Comparison of ENCODE assay signal across 8 cellular contexts in the genomic region with DNA sequence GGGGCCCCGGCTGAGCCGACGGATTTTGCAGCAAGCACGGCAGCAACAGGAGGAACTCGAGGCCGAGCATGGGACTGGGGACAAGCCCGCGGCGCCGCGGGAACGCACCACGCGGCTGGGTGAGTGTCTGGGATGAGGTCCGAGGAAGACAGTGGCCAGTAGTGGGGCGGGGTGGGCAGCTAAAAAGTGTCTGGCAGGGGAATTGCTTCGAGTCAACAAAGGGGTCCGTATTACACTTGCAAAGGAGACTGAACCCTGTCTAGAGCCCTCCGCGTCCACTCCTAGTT. TPM values are rescaled to one million over a fixed set of nuclear protein-coding genes. Genes with fewer than 3 reads are reported as not detected.
DNase-seq lines count a peak whose midpoint lies in the region; ATAC-seq and TF ChIP-seq lines count a peak whose summit lies in the region.

No MANE protein-coding gene starts in this region.

- DNase-seq in HFFc6: no peak
- DNase-seq in T-helper 17 cell: peak in 1 of 3 donors; percentile 15
- no peak for DNase-seq in sigmoid colon
- no peak for DNase-seq in COLO829 (ENCODE audit: low spot score)
- DNase-seq in UCSD-AML1 (lab: John Stamatoyannopoulos, UW; ENCODE audit: unreplicated experiment): no peak

- peaks cover 10 to 58% (median 42%) of the 10 kb centered on the region in 11 experiments for H3K36me3 ChIP-seq in BLaER1 treated with 17β-estradiol and CSF1 and Interleukin-3, amounts not matched to agents 10 nM and 100 nM
- peaks cover 0 to 16% of the 10 kb centered on the region in 2 donors for H3K36me3 ChIP-seq in gastroesophageal sphincter
- peaks cover 0 to 11% (median 2%) of the 10 kb centered on the region in 4 donors for H3K36me3 ChIP-seq in sigmoid colon

- no peaks in the 10 kb centered on the region for H3K9me3 ChIP-seq in BLaER1 treated with 17β-estradiol and CSF1 and Interleukin-3, amounts not matched to agents 10 nM and 100 nM (replicated peaks in 1 of 11)
- no peaks in the 10 kb centered on the region for H3K9me3 ChIP-seq in T-helper 17 cell (ENCODE audit: control insufficient read depth, low read length, poor library complexity, severe bottlenecking)
- no peaks in the 10 kb centered on the region for H3K9me3 ChIP-seq in gastroesophageal sphincter
- H3K9me3 ChIP-seq in sigmoid colon: no peaks in the 10 kb centered on the region

- peak overlapping the region; percentile 90 to 98 (median 94) for H3K27ac ChIP-seq in BLaER1 treated with 17β-estradiol and CSF1 and Interleukin-3, amounts not matched to agents 10 nM and 100 nM
- peak overlapping the region; percentile 96 to 98 (median 97) for H3K27ac ChIP-seq in gastroesophageal sphincter
- peak overlapping the region; percentile 94 to 97 (median 96) for H3K27ac ChIP-seq in sigmoid colon

- no peaks in the 10 kb centered on the region for H3K9me3 Mint-ChIP-seq in HFFc6

- peaks cover 29% of the 10 kb centered on the region for H3K36me3 Mint-ChIP-seq in HFFc6 (ENCODE audit: low read depth)
- H3K36me3 Mint-ChIP-seq in T-helper 17 cell (ENCODE audit: low read depth): peaks cover 9% of the 10 kb centered on the region

- ATAC-seq in T-helper 17 cell: peak; percentile 18
- ATAC-seq in gastroesophageal sphincter: no peak
- ATAC-seq in HG03039 (IDR thresholded peaks at IDR 0.05; ENCODE audit: unreplicated experiment): no peak

- no peaks in the 10 kb centered on the region; the same call in 1 of the 2 replicates for H3K27me3 Mint-ChIP-seq in HFFc6 (ENCODE audit: insufficient read depth)
- H3K27me3 Mint-ChIP-seq in T-helper 17 cell: no peaks in the 10 kb centered on the region

- TF ChIP-seq CTCF in HFFc6 (IDR thresholded peaks at IDR 0.05): no peak
- no peak for TF ChIP-seq CTCF in gastroesophageal sphincter (IDR thresholded peaks at IDR 0.05)
- TF ChIP-seq CTCF in sigmoid colon (IDR thresholded peaks at IDR 0.05): no peak

- peaks cover 53% of the 10 kb centered on the region for H3K4me1 Mint-ChIP-seq in HFFc6 (ENCODE audit: low read depth)
- H3K4me1 Mint-ChIP-seq in T-helper 17 cell: peaks cover 47% of the 10 kb centered on the region

- H3K27me3 ChIP-seq in BLaER1 treated with 17β-estradiol and CSF1 and Interleukin-3, amounts not matched to agents 10 nM and 100 nM: no peaks in the 10 kb centered on the region
- H3K27me3 ChIP-seq in gastroesophageal sphincter (no peaks in the 10 kb centered on the region), sigmoid colon (no peaks in the 10 kb centered on the region)

- TF ChIP-seq POLR2A in gastroesophageal sphincter (IDR thresholded peaks at IDR 0.05): no peak
- no peak for TF ChIP-seq POLR2A in sigmoid colon (IDR thresholded peaks at IDR 0.05)

- H4K20me1 ChIP-seq in BLaER1 treated with 17β-estradiol and CSF1 and Interleukin-3, amounts not matched to agents 10 nM and 100 nM: peaks cover 0 to 46% (median 42%) of the 10 kb centered on the region in 11 experiments; a peak in 19 of 22 replicates

- peak overlapping the region; percentile 77 to 94 (median 90) for H3K4me3 ChIP-seq in BLaER1 treated with 17β-estradiol and CSF1 and Interleukin-3, amounts not matched to agents 10 nM and 100 nM
- H3K4me3 ChIP-seq in gastroesophageal sphincter (peak overlapping the region; percentile 83 to 84), sigmoid colon (peak overlapping the region; percentile 62 to 84 (median 74))

- no peak for TF ChIP-seq EP300 in gastroesophageal sphincter (IDR thresholded peaks at IDR 0.05)
- TF ChIP-seq EP300 in sigmoid colon (IDR thresholded peaks at IDR 0.05): no peak

- H3K4me2 ChIP-seq in BLaER1 treated with 17β-estradiol and CSF1 and Interleukin-3, amounts not matched to agents 10 nM and 100 nM: peak overlapping the region; percentile 87 to 97 (median 94)

- H3K4me3 Mint-ChIP-seq in HFFc6 (peak overlapping the region; percentile 98), T-helper 17 cell (peak overlapping the region; percentile 99)

- peak overlapping the region; percentile 99 for H3K27ac Mint-ChIP-seq in HFFc6
- H3K27ac Mint-ChIP-seq in T-helper 17 cell: peak overlapping the region; percentile 99

- intact Hi-C loops in sigmoid colon (cut with DNase I): loop anchor here (1.0 to 2.0 kb wide), 2 partner anchors 123 to 134 kb away; a partner anchor contains a TSS

- H3K4me1 ChIP-seq in BLaER1 treated with 17β-estradiol and CSF1 and Interleukin-3, amounts not matched to agents 10 nM and 100 nM: peaks cover 48 to 71% (median 62%) of the 10 kb centered on the region in 10 experiments
- H3K4me1 ChIP-seq in gastroesophageal sphincter: peaks cover 5 to 67% (median 18%) of the 10 kb centered on the region in 3 donors
- H3K4me1 ChIP-seq in sigmoid colon: peaks cover 0 to 46% (median 36%) of the 10 kb centered on the region in 4 donors

- H3K9ac ChIP-seq in BLaER1 treated with 17β-estradiol and CSF1 and Interleukin-3, amounts not matched to agents 10 nM and 100 nM: peak overlapping the region; percentile 90 to 99 (median 93)

- WGBS in gastroesophageal sphincter (ENCODE audit: low coverage in 1 of 2), 2 donors: 0% methylated on average over 6 to 10 of the region's 20 CpGs
- WGBS in sigmoid colon, 2 donors: 0% methylated on average over 20 of the region's 20 CpGs

RNA-seq across cellular contexts. Expression of a gene that starts 0.4 kb away (rescaled TPM):
- 10 to 100 TPM; 32.3 to 44.3 (median 33.5) TPM for total RNA-seq in HFFc6 (2021; fragmentation: NEBNext Ultra II Directional; extraction: Animal tissue kit (Norgen Biotek cat#: 25700))
- 1 to 10 TPM; 2.8 to 3.8 TPM for total RNA-seq in T-helper 17 cell
- 10 to 100 TPM in 1 of 4 donors, 1 to 10 TPM in 3; 7.2 to 10.3 (median 8.3) TPM for total RNA-seq in gastroesophageal sphincter
- 1 to 10 TPM; 2.9 to 5.4 (median 4.6) TPM for total RNA-seq in sigmoid colon
- polyA plus RNA-seq in sigmoid colon: 10 to 100 TPM in 1 of 3 donors, 1 to 10 TPM in 2; 4.2 to 14.0 (median 9.6) TPM

RNA-seq across cellular contexts. Expression of a gene that starts 0.7 kb away (rescaled TPM):
- total RNA-seq in HFFc6 (2021; fragmentation: NEBNext Ultra II Directional; extraction: Animal tissue kit (Norgen Biotek cat#: 25700)): 10 to 100 TPM; 22.8 to 28.4 (median 26.0) TPM
- total RNA-seq in T-helper 17 cell: 1 to 10 TPM; 3.6 to 3.9 TPM
- total RNA-seq in gastroesophageal sphincter: 10 to 100 TPM; 15.7 to 18.7 (median 17.0) TPM
- total RNA-seq in sigmoid colon: 10 to 100 TPM in 3 of 4 donors, 1 to 10 TPM in 1; 9.9 to 15.5 (median 13.7) TPM
- polyA plus RNA-seq in sigmoid colon: 10 to 100 TPM in 1 of 3 donors, 1 to 10 TPM in 2; 7.8 to 14.6 (median 9.4) TPM

RNA-seq across cellular contexts. Expression of a gene that starts 20.0 kb away (rescaled TPM):
- total RNA-seq in HFFc6 (2021; fragmentation: NEBNext Ultra II Directional; extraction: Animal tissue kit (Norgen Biotek cat#: 25700)): 10 to 100 TPM; 72.4 to 92.5 (median 82.7) TPM
- total RNA-seq in T-helper 17 cell (100 to 1,000 TPM; 247 to 250 TPM), gastroesophageal sphincter (100 to 1,000 TPM; 103 to 212 (median 145) TPM), sigmoid colon (100 to 1,000 TPM in 3 of 4 donors, 10 to 100 TPM in 1; 75.1 to 125 (median 110) TPM)
- polyA plus RNA-seq in sigmoid colon: 100 to 1,000 TPM in 1 of 3 donors, 10 to 100 TPM in 2; 43.2 to 144 (median 46.7) TPM

RNA-seq across cellular contexts. Expression of a gene that starts 26.5 kb away (rescaled TPM):
- 1 to 10 TPM; 1.7 to 2.3 (median 2.0) TPM for total RNA-seq in HFFc6 (2021; fragmentation: NEBNext Ultra II Directional; extraction: Animal tissue kit (Norgen Biotek cat#: 25700))
- total RNA-seq in T-helper 17 cell (1 to 10 TPM; 1.7 to 2.1 TPM), gastroesophageal sphincter (1 to 10 TPM in 3 of 4 donors, under 1 TPM in 1; 0.69 to 5.4 (median 2.0) TPM), sigmoid colon (1 to 10 TPM; 2.1 to 10.0 (median 3.1) TPM)
- 1 to 10 TPM in 1 of 3 donors, under 1 TPM in 2; 0.23 to 1.9 (median 0.60) TPM for polyA plus RNA-seq in sigmoid colon
